Comparison of ENCODE assay signal across 33 cellular contexts in the genomic region with DNA sequence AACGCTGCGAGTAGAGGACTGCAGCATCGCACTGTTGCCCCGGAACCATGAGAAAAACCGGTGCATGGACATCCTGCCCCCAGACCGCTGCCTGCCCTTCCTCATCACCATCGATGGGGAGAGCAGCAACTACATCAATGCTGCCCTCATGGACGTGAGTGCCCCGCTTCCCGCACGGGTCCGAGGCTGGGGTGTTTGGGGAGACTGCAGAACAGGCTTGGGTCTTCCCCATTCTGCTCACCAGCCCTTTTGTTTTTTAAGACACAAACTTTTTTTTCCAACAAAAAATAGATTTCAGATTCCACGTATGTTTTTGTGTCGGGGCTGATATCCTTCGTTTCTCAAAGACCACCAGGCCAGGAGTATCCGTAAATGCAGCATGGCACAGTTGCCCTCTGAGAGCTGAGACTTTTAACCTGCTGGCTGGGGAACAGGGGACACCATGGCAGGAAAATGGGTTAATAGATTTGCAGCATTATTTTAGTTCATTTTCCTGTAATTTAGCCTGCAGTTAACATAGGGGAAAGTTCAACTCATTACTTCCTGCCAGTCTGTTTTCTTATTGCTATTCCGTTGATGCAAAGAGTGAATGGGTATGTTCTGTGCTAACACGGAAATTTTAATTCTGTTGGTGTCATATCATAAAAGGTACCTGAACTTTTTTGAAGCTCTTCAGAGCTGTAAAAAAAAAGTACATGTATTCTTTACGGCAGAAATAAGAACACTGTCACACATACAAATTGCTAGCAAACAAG.
"Had no signal": no experiment of that assay in that cellular context is flagged by ENCODE, and none has a peak within 500 bp of the region (broad histone marks: within the 10 kb centered on the region; RNA-seq: fewer than 3 reads in every experiment).

No MANE protein-coding gene starts in this region.

- H3K9me3 Mint-ChIP-seq: activated B cell treated with CpG ODN at 0.5 μM for 24 hours; activated CD8-positive, alpha-beta T cell treated with anti-CD3 and anti-CD28 coated beads for 36 hours; activated T-cell treated with anti-CD3 and anti-CD28 coated beads, Interleukin-2, amount 50 U/mL, for 24 hours; activated T-helper 17 cell treated with anti-CD3 and anti-CD28 coated beads, Interleukin-2, amount 50 U/mL, for 72 hours; central memory CD8-positive, alpha-beta T cell; dendritic cell treated with granulocyte-macrophage colony-stimulating factor and Interleukin-4, amounts not matched to agents 40 ng/mL and 50 ng/mL, for 4 days; T-helper 2 cell treated with Interferon-gamma antibody and Interleukin-4, amounts not matched to agents 5 μg/mL and 100 μg/mL, for 36 hours had no signal

- FAIRE-seq: astrocyte, endometrium, frontal cortex had no signal

- H3K36me3 Mint-ChIP-seq: activated CD8-positive, alpha-beta memory T cell treated with anti-CD3 and anti-CD28 coated beads, Interleukin-2, amount 10 ng/mL, durations not matched to agents 7 days and 5 days; activated naive CD8-positive, alpha-beta T cell had no signal

- H3K27ac Mint-ChIP-seq: activated B cell treated with CpG ODN at 0.5 μM for 24 hours; activated CD8-positive, alpha-beta memory T cell treated with anti-CD3 and anti-CD28 coated beads, Interleukin-2, amount 10 ng/mL, durations not matched to agents 7 days and 5 days; activated CD8-positive, alpha-beta T cell treated with anti-CD3 and anti-CD28 coated beads for 36 hours; activated naive CD8-positive, alpha-beta T cell; activated T-cell treated with anti-CD3 and anti-CD28 coated beads, Interleukin-2, amount 50 U/mL, for 24 hours; activated T-helper 17 cell treated with anti-CD3 and anti-CD28 coated beads, Interleukin-2, amount 50 U/mL, for 72 hours; dendritic cell treated with granulocyte-macrophage colony-stimulating factor and Interleukin-4, amounts not matched to agents 40 ng/mL and 50 ng/mL, for 4 days; T-helper 17 cell; T-helper 2 cell treated with Interferon-gamma antibody and Interleukin-4, amounts not matched to agents 5 μg/mL and 100 μg/mL, for 36 hours had no signal

- H3K27ac ChIP-seq: brain microvascular endothelial cell, coronary artery, WERI-Rb-1 had no signal

- H3K4me1 Mint-ChIP-seq: activated B cell treated with CpG ODN at 0.5 μM for 24 hours; activated CD8-positive, alpha-beta memory T cell treated with anti-CD3 and anti-CD28 coated beads, Interleukin-2, amount 10 ng/mL, durations not matched to agents 7 days and 5 days; activated T-helper 17 cell treated with anti-CD3 and anti-CD28 coated beads, Interleukin-2, amount 50 U/mL, for 72 hours; central memory CD8-positive, alpha-beta T cell; T-helper 17 cell had no signal

- H3K36me3 ChIP-seq: brain microvascular endothelial cell, WERI-Rb-1 had no signal

- H3K4me3 ChIP-seq: coronary artery had no signal

- H3K27me3 ChIP-seq: brain microvascular endothelial cell had no signal

- ATAC-seq: activated CD4-positive, CD25-positive, alpha-beta regulatory T cell treated with anti-CD3 and anti-CD28 coated beads, Interleukin-2, amount 50 U/mL, for 24 hours; activated CD8-positive, alpha-beta memory T cell treated with anti-CD3 and anti-CD28 coated beads, Interleukin-2, amount 10 ng/mL, durations not matched to agents 7 days and 5 days; activated CD8-positive, alpha-beta T cell treated with anti-CD3 and anti-CD28 coated beads for 36 hours; activated T-helper 17 cell treated with anti-CD3 and anti-CD28 coated beads, Interleukin-2, amount 50 U/mL, for 72 hours; esophagus mucosa; T-helper 17 cell had no signal

- H3K27me3 Mint-ChIP-seq: activated CD8-positive, alpha-beta memory T cell treated with anti-CD3 and anti-CD28 coated beads, Interleukin-2, amount 10 ng/mL, durations not matched to agents 7 days and 5 days; activated CD8-positive, alpha-beta T cell treated with anti-CD3 and anti-CD28 coated beads for 36 hours; activated naive CD8-positive, alpha-beta T cell; activated T-cell treated with anti-CD3 and anti-CD28 coated beads, Interleukin-2, amount 50 U/mL, for 24 hours; activated T-helper 17 cell treated with anti-CD3 and anti-CD28 coated beads, Interleukin-2, amount 50 U/mL, for 72 hours; central memory CD8-positive, alpha-beta T cell; dendritic cell treated with granulocyte-macrophage colony-stimulating factor and Interleukin-4, amounts not matched to agents 40 ng/mL and 50 ng/mL, for 4 days had no signal

- H3K4me3 Mint-ChIP-seq: activated B cell treated with CpG ODN at 0.5 μM for 24 hours; activated CD8-positive, alpha-beta memory T cell treated with anti-CD3 and anti-CD28 coated beads, Interleukin-2, amount 10 ng/mL, durations not matched to agents 7 days and 5 days; activated CD8-positive, alpha-beta T cell treated with anti-CD3 and anti-CD28 coated beads for 36 hours; activated naive CD8-positive, alpha-beta T cell; activated T-cell treated with anti-CD3 and anti-CD28 coated beads, Interleukin-2, amount 50 U/mL, for 24 hours; activated T-helper 17 cell treated with anti-CD3 and anti-CD28 coated beads, Interleukin-2, amount 50 U/mL, for 72 hours; central memory CD8-positive, alpha-beta T cell; dendritic cell treated with granulocyte-macrophage colony-stimulating factor and Interleukin-4, amounts not matched to agents 40 ng/mL and 50 ng/mL, for 4 days; T-helper 17 cell; T-helper 2 cell treated with Interferon-gamma antibody and Interleukin-4, amounts not matched to agents 5 μg/mL and 100 μg/mL, for 36 hours had no signal

- DNase-seq: activated B cell treated with CpG ODN at 0.5 μM for 24 hours; activated CD4-positive, alpha-beta T cell treated with anti-CD3 and anti-CD28 coated beads for 48 hours; activated CD4-positive, alpha-beta T cell treated with anti-CD3 and anti-CD28 coated beads, Interleukin-2, amount 50 U/mL, for 1 hour; activated CD4-positive, alpha-beta T cell treated with anti-CD3 and anti-CD28 coated beads, Interleukin-2, amount 50 U/mL, for 48 hours; activated CD8-positive, alpha-beta memory T cell treated with anti-CD3 and anti-CD28 coated beads, Interleukin-2, amount 10 ng/mL, durations not matched to agents 7 days and 5 days; activated CD8-positive, alpha-beta memory T cell treated with anti-CD3 and anti-CD28 coated beads, Interleukin-2, amount 50 U/mL, for 4 hours; activated CD8-positive, alpha-beta T cell treated with anti-CD3 and anti-CD28 coated beads for 36 hours; activated effector memory CD4-positive, alpha-beta T cell treated with Interleukin-2 at 50 U/mL for 16 hours; activated gamma-delta T cell treated with Interleukin-2 at 50 U/mL for 16 hours; activated naive CD4-positive, alpha-beta T cell treated with anti-CD3 and anti-CD28 coated beads, Interleukin-2, amount 50 U/mL, for 16 hours; activated naive CD4-positive, alpha-beta T cell treated with Interleukin-2 at 50 U/mL for 16 hours; activated T-cell treated with anti-CD3 and anti-CD28 coated beads, Interleukin-2, amount 50 U/mL, for 24 hours; amniotic stem cell; anterior cingulate cortex; brain microvascular endothelial cell; effector CD8-positive, alpha-beta T cell; foreskin fibroblast; SW 1271; T-helper 1 cell; T-helper 17 cell; T1000; WERI-Rb-1 had no signal
